ENCODE assay signal across 1 cellular context in genomic region chr2:147487286-147487979, GRCh38.
TF ChIP-seq lines count a peak whose summit lies in the region.

No MANE protein-coding gene starts in this region.

TF ChIP-seq in H1, 55 proteins besides CTCF, POLR2A, EP300 and RAD21:
- TF ChIP-seq CBX8 (IDR thresholded peaks at IDR 0.05; ENCODE audit: borderline replicate concordance, low read depth, low read length) = no peak
